In the genomic region with DNA sequence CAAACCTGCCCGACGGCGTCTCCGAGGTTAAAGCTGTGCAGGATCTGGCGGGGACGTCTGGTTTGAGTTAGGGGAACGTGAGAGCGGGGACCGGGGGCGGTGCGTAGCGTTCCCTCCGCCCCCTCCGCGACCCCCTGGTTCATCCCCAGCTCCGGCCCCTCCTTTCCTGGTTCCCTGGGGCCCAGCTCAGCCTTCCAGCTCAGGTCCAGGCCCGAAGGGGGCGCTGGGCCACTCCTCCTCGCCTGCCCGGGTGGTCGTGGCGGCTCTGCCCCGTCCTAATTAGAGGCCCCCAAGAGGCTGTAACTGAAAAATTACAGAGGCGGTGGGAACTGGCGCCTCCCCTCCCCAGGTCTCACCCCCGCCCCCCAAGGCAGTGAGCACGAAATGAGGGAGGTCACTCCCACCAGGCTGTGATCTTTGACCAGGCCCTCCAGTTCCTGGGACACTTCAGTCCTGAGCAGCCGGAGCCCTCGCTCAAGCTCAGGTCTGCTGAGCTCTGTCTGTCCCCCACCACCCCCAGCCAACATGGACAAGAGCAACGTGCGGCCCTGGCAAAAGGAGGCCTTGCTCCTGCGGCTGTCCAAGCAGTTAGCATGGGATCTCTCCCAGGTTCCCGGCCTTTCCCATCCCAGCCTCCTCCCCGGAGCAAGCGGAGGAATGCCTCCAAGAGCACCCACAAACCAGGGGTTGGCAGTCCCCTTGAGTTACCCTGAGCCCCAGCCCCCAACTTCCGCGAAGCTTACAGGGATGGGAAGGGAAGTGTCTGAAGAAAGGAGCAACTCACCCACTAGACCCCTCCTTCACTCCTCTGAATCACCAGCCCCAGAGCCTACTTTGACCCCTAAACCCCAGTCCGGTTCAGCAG, we compare ENCODE assay signal across 8 cellular contexts. TPM values are rescaled to one million over a fixed set of nuclear protein-coding genes. Genes with fewer than 3 reads are reported as not detected.
A peak's percentile ranks its signal among the peaks of the same experiment; 100 is the strongest.
DNase-seq lines count a peak whose midpoint lies in the region; ATAC-seq and TF ChIP-seq lines count a peak whose summit lies in the region.

No MANE protein-coding gene starts in this region.

- peak overlapping the region; percentile 69 for H3K4me3 ChIP-seq in psoas muscle

- TF ChIP-seq CTCF in VCaP (conservative IDR thresholded peaks at IDR 0.05) (0 out of 2 replicates have a peak, but pooled peaks have one; percentile 10), glutamatergic neuron (IDR thresholded peaks at IDR 0.05; ENCODE audit: partially characterized antibody, unreplicated experiment) (peak; percentile 19), psoas muscle (IDR thresholded peaks at IDR 0.05) (no peak)

- WGBS in psoas muscle, 3 donors: 36 to 40% (median 38%) methylated on average over 34 to 38 of the region's 38 CpGs

- peaks cover 19% of the 10 kb centered on the region for H3K9me3 Mint-ChIP-seq in glutamatergic neuron (ENCODE audit: unreplicated experiment)

- H3K27ac ChIP-seq in VCaP (peak overlapping the region; percentile 69), psoas muscle (peak overlapping the region; percentile 75)

- no peaks in the 10 kb centered on the region for H3K4me1 ChIP-seq in psoas muscle

- no peaks in the 10 kb centered on the region for H3K36me3 Mint-ChIP-seq in glutamatergic neuron (ENCODE audit: unreplicated experiment)

- intact Hi-C loops in psoas muscle (cut with DNase I): loop anchor here in 1 of 2 donors (5.0 kb wide), 1 partner anchor 74 kb away; no protein-coding TSS in a partner anchor

- no peaks in the 10 kb centered on the region for H3K36me3 ChIP-seq in psoas muscle (ENCODE audit: insufficient read depth in 1 of 2, low read depth in 1 of 2)

- DNase-seq in EL: peak; percentile 59
- DNase-seq in glutamatergic neuron: no peak
- DNase-seq in psoas muscle: peak; percentile 57 to 63
- DNase-seq in GF-D8 (lab: John Stamatoyannopoulos, UW): no peak

- H3K27ac Mint-ChIP-seq in glutamatergic neuron (ENCODE audit: unreplicated experiment): peak overlapping the region; percentile 97

- H3K27me3 ChIP-seq in psoas muscle (ENCODE audit: insufficient read depth in 3 of 3, low read length in 2 of 3): peaks cover 0 to 26% (median 6%) of the 10 kb centered on the region in 3 donors

- ATAC-seq in psoas muscle: no peak
- no peak for ATAC-seq in HG02970 (IDR thresholded peaks at IDR 0.05; ENCODE audit: low FRiP score, unreplicated experiment)
- no peak for ATAC-seq in HG03432 (IDR thresholded peaks at IDR 0.05; ENCODE audit: unreplicated experiment)
- no peak for ATAC-seq in GM21515 (IDR thresholded peaks at IDR 0.05; ENCODE audit: unreplicated experiment)

- H3K4me1 Mint-ChIP-seq in glutamatergic neuron (ENCODE audit: low read depth, unreplicated experiment): peaks cover 52% of the 10 kb centered on the region

- H3K27me3 Mint-ChIP-seq in glutamatergic neuron (ENCODE audit: unreplicated experiment): peaks cover 23% of the 10 kb centered on the region

- H3K9me3 ChIP-seq in psoas muscle: no peaks in the 10 kb centered on the region

- H3K4me3 Mint-ChIP-seq in glutamatergic neuron (ENCODE audit: unreplicated experiment): peak overlapping the region; percentile 94

RNA-seq across cellular contexts. Expression of a gene that starts 3.3 kb away (rescaled TPM):
- 11.4 TPM for total RNA-seq in glutamatergic neuron (ENCODE audit: unreplicated experiment)
- 10 to 100 TPM in 1 of 4 donors, 1 to 10 TPM in 3; 7.3 to 10.7 (median 9.1) TPM for total RNA-seq in psoas muscle
- polyA plus RNA-seq in psoas muscle: 1 to 10 TPM; 2.9 to 8.9 (median 5.5) TPM

RNA-seq across cellular contexts. Expression of a gene that starts 21.9 kb away (rescaled TPM):
- total RNA-seq in glutamatergic neuron (ENCODE audit: unreplicated experiment): 19.2 TPM
- total RNA-seq in psoas muscle: not detected
- under 1 TPM in 2 of 3 donors, not detected in 1; 0.04 to 0.05 TPM for polyA plus RNA-seq in psoas muscle

RNA-seq across cellular contexts. Expression of a gene that starts 22.7 kb away (rescaled TPM):
- total RNA-seq in glutamatergic neuron (ENCODE audit: unreplicated experiment) (1.9 TPM), psoas muscle (1 to 10 TPM; 3.9 to 6.9 (median 6.1) TPM)
- 10 to 100 TPM in 1 of 3 donors, 1 to 10 TPM in 2; 1.2 to 38.0 (median 2.0) TPM for polyA plus RNA-seq in psoas muscle

RNA-seq across cellular contexts. Expression of a gene that starts 24.6 kb away (rescaled TPM):
- total RNA-seq in glutamatergic neuron (ENCODE audit: unreplicated experiment) (115 TPM), psoas muscle (10 to 100 TPM; 70.1 to 90.4 (median 78.6) TPM)
- polyA plus RNA-seq in psoas muscle: 100 to 1,000 TPM in 1 of 3 donors, 10 to 100 TPM in 2; 87.4 to 161 (median 96.1) TPM

RNA-seq across cellular contexts. Expression of a gene that starts 31.4 kb away (rescaled TPM):
- total RNA-seq in glutamatergic neuron (ENCODE audit: unreplicated experiment) (44.0 TPM), psoas muscle (10 to 100 TPM; 12.6 to 33.8 (median 19.9) TPM)
- 100 to 1,000 TPM in 1 of 3 donors, 10 to 100 TPM in 2; 55.9 to 152 (median 91.3) TPM for polyA plus RNA-seq in psoas muscle

Comparison
In these comparisons a context has a peak if more than half of its experiments do, and no peak if none do; other contexts are left out.
1. DNase-seq: peak in EL (single experiment) and psoas muscle (2 of 2); none in glutamatergic neuron (single experiment) and GF-D8 (single experiment).
2. RNA of a gene that starts 21.9 kb away (total RNA-seq): 19.2 TPM in glutamatergic neuron (single experiment); not detected in psoas muscle; every median in the first group is over 10 times any median in the second.